11 cellular contexts compared by ENCODE assay signal in genomic region chr11:113339909-113340569, GRCh38.
"Had no signal": no experiment of that assay in that cellular context is flagged by ENCODE, and none has a peak within 500 bp of the region (broad histone marks: within the 10 kb centered on the region; RNA-seq: fewer than 3 reads in every experiment).

No MANE protein-coding gene starts in this region.

- H3K4me1 ChIP-seq: thyroid gland, uterus had no signal

- H3K36me3 ChIP-seq: brain microvascular endothelial cell, uterus had no signal

- DNase-seq: activated CD4-positive, alpha-beta T cell treated with anti-CD3 and anti-CD28 coated beads, Interleukin-2, amount 50 U/mL, for 1 hour; activated naive CD4-positive, alpha-beta T cell; anterior cingulate cortex; brain microvascular endothelial cell; hypothalamus; left ventricle myocardium superior; naive thymus-derived CD8-positive, alpha-beta T cell; retina; thyroid gland; uterus had no signal

- H3K27ac ChIP-seq: brain microvascular endothelial cell, coronary artery, thyroid gland, uterus had no signal

- H3K9me3 ChIP-seq: thyroid gland, uterus had no signal

- H3K4me3 ChIP-seq: coronary artery, thyroid gland, uterus had no signal

- H3K27me3 ChIP-seq: brain microvascular endothelial cell, thyroid gland, uterus had no signal
